9 cellular contexts compared by ENCODE assay signal in the genomic region with DNA sequence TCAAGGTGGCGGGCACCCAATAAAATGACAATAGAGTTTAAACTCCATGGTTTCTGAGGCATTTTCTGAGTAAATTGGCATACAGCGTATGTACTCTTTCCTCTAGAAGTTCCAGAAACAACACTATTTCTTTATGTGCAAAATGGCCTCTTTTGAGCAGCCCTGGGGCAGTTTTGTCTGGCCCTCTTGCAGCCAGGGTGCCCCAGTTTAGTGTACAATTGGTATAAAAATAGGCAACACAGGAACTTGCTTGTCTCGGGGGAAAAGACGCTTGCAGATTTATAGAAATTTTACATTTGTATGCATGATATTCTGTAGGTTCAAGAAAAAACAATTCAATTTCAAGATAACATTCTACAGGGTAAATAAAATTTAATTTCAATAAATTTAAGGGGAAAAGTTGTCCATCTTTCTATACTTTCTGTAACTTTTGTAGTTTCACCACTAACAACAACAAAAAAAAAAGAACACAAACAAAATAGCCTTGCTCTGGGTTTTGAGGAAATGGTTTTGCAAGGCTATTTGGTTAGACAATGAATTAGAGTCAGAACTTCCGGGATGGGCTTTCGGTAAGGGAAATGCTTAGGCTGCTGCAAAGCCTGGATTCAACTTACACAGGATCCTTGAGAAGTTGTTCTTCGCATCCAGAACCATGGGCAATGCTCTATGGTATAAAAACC. TPM values are rescaled to one million over a fixed set of nuclear protein-coding genes. Genes with fewer than 3 reads are reported as not detected.
DNase-seq lines count a peak whose midpoint lies in the region; ATAC-seq and TF ChIP-seq lines count a peak whose summit lies in the region.
"Had no signal": no experiment of that assay in that cellular context is flagged by ENCODE, and none has a peak within 500 bp of the region (broad histone marks: within the 10 kb centered on the region; RNA-seq: fewer than 3 reads in every experiment).

No MANE protein-coding gene starts in this region.

- no peaks in the 10 kb centered on the region for H3K9me3 Mint-ChIP-seq in activated T-cell treated with anti-CD3 and anti-CD28 coated beads, Interleukin-2, amount 50 U/mL, for 24 hours
- H3K9me3 Mint-ChIP-seq in activated T-cell treated with anti-CD3 and anti-CD28 coated beads, Interleukin-2, amount 50 U/mL, for 4 hours: no peaks in the 10 kb centered on the region

- H3K27ac ChIP-seq in stomach: peak overlapping the region in 3 of 5 donors; percentile 64 to 70 (median 66)
- H3K27ac ChIP-seq: SJSA1 had no signal

- ATAC-seq in activated T-cell treated with anti-CD3 and anti-CD28 coated beads, Interleukin-2, amount 50 U/mL, for 4 hours: no peak
- ATAC-seq in HG02884 (IDR thresholded peaks at IDR 0.05; ENCODE audit: unreplicated experiment) (peak; percentile 39), left cardiac atrium (no peak)

- WGBS in stomach, 5 donors: 75 to 83% (median 76%) methylated on average over 7 of the region's 7 CpGs

- no peaks in the 10 kb centered on the region for H3K27me3 ChIP-seq in stomach
- H3K27me3 ChIP-seq: SJSA1 had no signal

- peak overlapping the region; percentile 30 for H3K27ac Mint-ChIP-seq in activated T-cell treated with anti-CD3 and anti-CD28 coated beads, Interleukin-2, amount 50 U/mL, for 24 hours

- no peak for TF ChIP-seq CTCF in stomach (IDR thresholded peaks at IDR 0.05)

- H3K36me3 ChIP-seq in stomach: no peaks in the 10 kb centered on the region
- H3K36me3 ChIP-seq: SJSA1 had no signal

- no peak for TF ChIP-seq EP300 in stomach (IDR thresholded peaks at IDR 0.05)

- no peaks in the 10 kb centered on the region for H3K9me3 ChIP-seq in stomach
- H3K9me3 ChIP-seq: SJSA1 had no signal

- H3K4me3 Mint-ChIP-seq in activated T-cell treated with anti-CD3 and anti-CD28 coated beads, Interleukin-2, amount 50 U/mL, for 24 hours: no peak overlapping the region
- no peak overlapping the region for H3K4me3 Mint-ChIP-seq in activated T-cell treated with anti-CD3 and anti-CD28 coated beads, Interleukin-2, amount 50 U/mL, for 4 hours

- H3K36me3 Mint-ChIP-seq in activated T-cell treated with anti-CD3 and anti-CD28 coated beads, Interleukin-2, amount 50 U/mL, for 24 hours (ENCODE audit: low read depth): peaks cover 6% of the 10 kb centered on the region
- H3K36me3 Mint-ChIP-seq in activated T-cell treated with anti-CD3 and anti-CD28 coated beads, Interleukin-2, amount 50 U/mL, for 4 hours (ENCODE audit: insufficient read depth): no peaks in the 10 kb centered on the region

- DNase-seq in activated T-cell treated with anti-CD3 and anti-CD28 coated beads, Interleukin-2, amount 50 U/mL, for 24 hours: no peak
- DNase-seq in activated T-cell treated with anti-CD3 and anti-CD28 coated beads, Interleukin-2, amount 50 U/mL, for 4 hours: no peak
- peak; percentile 74 for DNase-seq in SKM-1 treated with dmso at 0.1 percent for 144 hours (lab: John Stamatoyannopoulos, UW; ENCODE audit: unreplicated experiment)
- no peak for DNase-seq in stomach
- no peak for DNase-seq in stimulated activated CD4-positive, alpha-beta T cell treated with anti-CD3 and anti-CD28 coated beads, Interleukin-2, amount 100 ng/mL, for 24 hours
- no peak for DNase-seq in left cardiac atrium
- DNase-seq in HuH-7 (ENCODE audit: low spot score): no peak

- no peak overlapping the region for H3K4me3 ChIP-seq in stomach
- H3K4me3 ChIP-seq: SJSA1 had no signal

- H3K4me1 ChIP-seq in stomach: peaks cover 75 to 100% (median 92%) of the 10 kb centered on the region in 4 donors

- H3K4me1 Mint-ChIP-seq in activated T-cell treated with anti-CD3 and anti-CD28 coated beads, Interleukin-2, amount 50 U/mL, for 24 hours (ENCODE audit: low read depth): peaks cover 83% of the 10 kb centered on the region
- peaks cover 87% of the 10 kb centered on the region for H3K4me1 Mint-ChIP-seq in activated T-cell treated with anti-CD3 and anti-CD28 coated beads, Interleukin-2, amount 50 U/mL, for 4 hours (ENCODE audit: low read depth)

- H3K27me3 Mint-ChIP-seq in activated T-cell treated with anti-CD3 and anti-CD28 coated beads, Interleukin-2, amount 50 U/mL, for 24 hours: no peaks in the 10 kb centered on the region
- H3K27me3 Mint-ChIP-seq in activated T-cell treated with anti-CD3 and anti-CD28 coated beads, Interleukin-2, amount 50 U/mL, for 4 hours (ENCODE audit: low read depth): no peaks in the 10 kb centered on the region

- intact Hi-C loops in stomach (cut with DNase I; ENCODE audit: low total_unique reads) (no loop called here), left cardiac atrium (cut with DNase I) (no loop called here)

- no peak for TF ChIP-seq POLR2A in stomach (IDR thresholded peaks at IDR 0.05)

RNA-seq across cellular contexts. Expression of a gene that starts 45.3 kb away (rescaled TPM):
- total RNA-seq in activated T-cell treated with anti-CD3 and anti-CD28 coated beads, Interleukin-2, amount 50 U/mL, for 4 hours: 10 to 100 TPM; 13.5 to 16.4 (median 14.7) TPM
- total RNA-seq in stomach (10 to 100 TPM; 14.2 to 70.6 (median 50.9) TPM), left cardiac atrium (10 to 100 TPM; 10.8 to 13.7 TPM)
- polyA plus RNA-seq in stomach: 1 to 10 TPM; 5.4 to 8.4 (median 7.5) TPM
